ENCODE assay signal across 9 cellular contexts in the genomic region with DNA sequence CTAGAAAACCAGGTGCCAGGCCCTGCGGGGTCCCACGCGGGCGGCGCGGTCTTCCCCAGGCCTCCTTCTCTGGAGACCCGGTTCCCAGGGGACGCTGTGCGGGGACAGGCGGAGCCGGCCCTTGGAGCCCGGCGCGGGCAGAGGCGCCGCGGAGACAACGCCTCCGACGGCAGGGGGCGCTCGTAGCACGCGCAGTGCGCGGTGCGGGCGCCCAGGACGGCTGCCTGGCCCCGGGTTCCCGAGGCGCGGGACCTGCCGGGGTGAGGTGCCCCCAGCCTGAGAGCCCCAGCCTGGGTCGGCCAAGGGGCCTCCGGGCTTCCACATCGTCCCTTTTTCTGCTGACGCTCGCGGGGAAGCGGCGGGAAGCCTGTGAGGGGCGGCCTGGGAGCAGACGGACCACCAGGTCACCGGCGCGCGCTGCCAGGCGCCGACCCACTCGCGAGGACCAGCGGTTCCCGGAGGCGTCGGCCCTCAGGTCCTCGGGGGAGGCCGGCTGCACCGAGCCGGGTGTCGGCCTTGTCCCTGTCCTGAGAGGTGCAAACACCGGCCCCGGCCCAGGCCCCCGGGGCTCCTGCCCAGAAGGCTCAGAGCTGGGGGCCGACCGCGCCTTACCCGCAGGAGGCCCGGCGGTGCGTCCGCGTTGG. TPM values are rescaled to one million over a fixed set of nuclear protein-coding genes. Genes with fewer than 3 reads are reported as not detected.
A peak's percentile ranks its signal among the peaks of the same experiment; 100 is the strongest.
DNase-seq lines count a peak whose midpoint lies in the region; ATAC-seq and TF ChIP-seq lines count a peak whose summit lies in the region.
"Had no signal": no experiment of that assay in that cellular context is flagged by ENCODE, and none has a peak within 500 bp of the region (broad histone marks: within the 10 kb centered on the region; RNA-seq: fewer than 3 reads in every experiment).

No MANE protein-coding gene starts in this region.

- no peak overlapping the region for H2AFZ ChIP-seq in H9 (ENCODE audit: low read length)

- peak; percentile 98 for TF ChIP-seq CTCF in H9 (conservative IDR thresholded peaks at IDR 0.05)

- no peaks in the 10 kb centered on the region for H3K36me3 Mint-ChIP-seq in H9 (ENCODE audit: insufficient read depth in 1 of 3, low read depth in 3 of 3)
- H3K36me3 Mint-ChIP-seq: activated naive CD8-positive, alpha-beta T cell had no signal

- H2BK12ac ChIP-seq in H9 (ENCODE audit: insufficient read length, low read depth, low read length): no peak overlapping the region

- peaks cover 24% of the 10 kb centered on the region for H3K23me2 ChIP-seq in H9 (ENCODE audit: insufficient read length, low read depth, low read length, poor library complexity, severe bottlenecking)

- H4K5ac ChIP-seq in H9 (ENCODE audit: insufficient read length, low read depth, low read length): no peak overlapping the region

- peak overlapping the region; percentile 44 for H3K4me2 ChIP-seq in H9 (ENCODE audit: insufficient read depth, insufficient read length, low read length)

- H2BK20ac ChIP-seq in H9 (ENCODE audit: low read depth, low read length, poor library complexity, severe bottlenecking): no peak overlapping the region

- H3K14ac ChIP-seq in H9 (ENCODE audit: insufficient read depth, low read length): 0 out of 2 replicates have a peak overlapping the region, but pooled peaks have one; percentile 11

- H4K20me1 ChIP-seq in H9 (ENCODE audit: control insufficient read depth, insufficient read depth, insufficient read length): no peaks in the 10 kb centered on the region

- no peak overlapping the region for H3T11ph ChIP-seq in H9 (ENCODE audit: low read length)

- no peak overlapping the region for H2BK120ac ChIP-seq in H9 (ENCODE audit: low read depth, low read length, poor library complexity, severe bottlenecking)

- peaks cover 88% of the 10 kb centered on the region for H3K27me3 Mint-ChIP-seq in H9 (ENCODE audit: low read depth)

- no peak overlapping the region for H3K4ac ChIP-seq in H9 (ENCODE audit: low read depth, low read length)

- H3K9me3 ChIP-seq in H9 (ENCODE audit: control insufficient read depth, low read depth, low read length): no peaks in the 10 kb centered on the region

- H3K18ac ChIP-seq in H9 (ENCODE audit: insufficient read length, low read depth, low read length): no peak overlapping the region

- H2BK15ac ChIP-seq in H9 (ENCODE audit: low read depth, low read length): no peak overlapping the region

- no peaks in the 10 kb centered on the region; the same call in 1 of the 2 replicates for H3K4me1 ChIP-seq in H9 (ENCODE audit: insufficient read depth, low read length)

- no peak overlapping the region for H3K23ac ChIP-seq in H9 (ENCODE audit: insufficient read length, low read depth, low read length)

- no peak overlapping the region for H3K56ac ChIP-seq in H9 (ENCODE audit: insufficient read length, low read depth, low read length)

- no peak overlapping the region for H2AK5ac ChIP-seq in H9 (ENCODE audit: insufficient read length, low read length)

- H3K9me3 Mint-ChIP-seq in H9: no peaks in the 10 kb centered on the region; a peak in 2 of 5 replicates

- no peak overlapping the region for H3K27ac Mint-ChIP-seq in H9
- H3K27ac Mint-ChIP-seq: activated naive CD8-positive, alpha-beta T cell had no signal

- peaks cover 33 to 39% of the 10 kb centered on the region in 2 experiments for H3K4me1 Mint-ChIP-seq in H9

- no peak overlapping the region for H4K8ac ChIP-seq in H9 (replicated peaks; ENCODE audit: insufficient read length, low read depth, low read length)

- peak overlapping the region; percentile 51 to 66; a peak in 4 of 5 replicates for H3K4me3 Mint-ChIP-seq in H9

- DNase-seq in DMS53 treated with DMSO at 0.1 percent for 48 hours (lab: John Stamatoyannopoulos, UW; ENCODE audit: unreplicated experiment): peak; percentile 52
- DNase-seq in H9: peak; percentile 78
- peak; percentile 82 for DNase-seq in NCI-H2196 (lab: John Stamatoyannopoulos, UW; ENCODE audit: unreplicated experiment)
- peak; percentile 68 to 69 for DNase-seq in activated CD4-positive, alpha-beta T cell treated with anti-CD3 and anti-CD28 coated beads, Interleukin-2, amount 50 U/mL, for 48 hours
- DNase-seq in effector CD4-positive, alpha-beta T cell: peak; percentile 52
- peak; percentile 64 for DNase-seq in medulla oblongata (ENCODE audit: extremely low spot score)
- peak; percentile 39 to 51 for DNase-seq in stimulated activated CD8-positive, alpha-beta memory T cell treated with anti-CD3 and anti-CD28 coated beads, Interleukin-15, amount 100 ng/mL, for 48 hours (ENCODE audit: low read depth in 2 of 2)

- H2BK5ac ChIP-seq in H9 (ENCODE audit: insufficient read length, low read length): no peak overlapping the region

- WGBS in H9 (ENCODE audit: extremely low coverage, insufficient read length, low lambda C conversion rate): no CpG with 5 or more reads among the region's 73 CpGs

- H3K79me1 ChIP-seq in H9 (ENCODE audit: insufficient read depth, low read depth, low read length, poor library complexity, severe bottlenecking): no peaks in the 10 kb centered on the region

- H3K9ac ChIP-seq in H9 (ENCODE audit: extremely low read depth, insufficient read length, low read length): no peak overlapping the region

- no peaks in the 10 kb centered on the region for H3K79me2 ChIP-seq in H9 (ENCODE audit: insufficient read depth, low read length)

- ATAC-seq in HG03571 (IDR thresholded peaks at IDR 0.05; ENCODE audit: unreplicated experiment): no peak

- H3K27me3 ChIP-seq in H9 (ENCODE audit: insufficient read depth, low read length): peaks cover 59% of the 10 kb centered on the region

- H4K91ac ChIP-seq in H9 (ENCODE audit: insufficient read length, low read depth, low read length): no peak overlapping the region

- H3K27ac ChIP-seq in H9 (ENCODE audit: insufficient read length, low read depth, low read length): no peak overlapping the region

RNA-seq across cellular contexts. Expression of a gene that starts 5.2 kb away (rescaled TPM):
- 0.04 TPM in 1 of 2 replicates, not detected in the other for total RNA-seq in H9 (2021)
